Comparison of ENCODE assay signal across 13 cellular contexts in the genomic region with DNA sequence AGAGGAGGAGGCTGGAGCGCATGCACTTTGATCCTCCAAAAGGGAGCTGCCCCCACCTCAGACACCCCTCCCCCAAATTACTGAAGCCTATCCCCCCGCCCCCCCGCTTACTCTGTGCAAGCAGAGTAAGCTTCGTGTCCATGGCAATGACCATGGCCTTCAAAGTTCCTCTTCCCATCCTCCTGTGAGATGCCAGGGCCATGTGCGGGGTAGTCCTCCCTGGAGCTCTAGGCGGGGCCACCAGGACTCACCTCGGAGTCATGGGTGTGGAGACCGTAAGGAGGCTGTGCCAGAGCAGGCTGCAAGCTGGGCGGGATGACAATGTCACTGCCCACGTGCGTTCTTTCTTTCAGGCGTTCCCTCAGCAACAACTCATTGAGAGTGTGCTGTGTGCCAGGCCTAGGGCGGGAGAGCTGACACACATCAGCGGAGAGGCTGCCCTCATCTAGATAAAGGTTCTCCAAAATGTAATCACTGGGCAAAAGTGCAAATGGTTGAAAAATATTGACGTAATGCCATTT.
A peak's percentile ranks its signal among the peaks of the same experiment; 100 is the strongest.
DNase-seq lines count a peak whose midpoint lies in the region; ATAC-seq and TF ChIP-seq lines count a peak whose summit lies in the region.
"Had no signal": no experiment of that assay in that cellular context is flagged by ENCODE, and none has a peak within 500 bp of the region (broad histone marks: within the 10 kb centered on the region; RNA-seq: fewer than 3 reads in every experiment).

No MANE protein-coding gene starts in this region.

- no peak overlapping the region for H3K4me3 Mint-ChIP-seq in immature natural killer cell

- H3K36me3 ChIP-seq in body of pancreas (replicated peaks in 1 of 2; ENCODE audit: insufficient read depth in 1 of 2, low read depth in 2 of 2) (no peaks in the 10 kb centered on the region), stomach (no peaks in the 10 kb centered on the region)
- H3K36me3 ChIP-seq: cardiac muscle cell had no signal

- H3K27me3 ChIP-seq in body of pancreas (no peaks in the 10 kb centered on the region), stomach (no peaks in the 10 kb centered on the region)
- H3K27me3 ChIP-seq: cardiac muscle cell, testis had no signal

- in situ Hi-C loops in GM13976 (cut with MboI; ENCODE audit: low sequenced_read_pairs, unreplicated experiment) = loop anchor here (25.0 kb wide), 1 partner anchor 331 kb away; no protein-coding TSS in a partner anchor

- TF ChIP-seq EP300 in stomach (IDR thresholded peaks at IDR 0.05) = no peak

- H3K27ac ChIP-seq in body of pancreas (no peak overlapping the region), stomach (peak overlapping the region in 4 of 5 donors; percentile 76 to 92 (median 82))
- H3K27ac ChIP-seq: cardiac muscle cell, testis had no signal

- H3K4me1 ChIP-seq in body of pancreas (peaks cover 15% of the 10 kb centered on the region), stomach (peaks cover 3 to 37% (median 14%) of the 10 kb centered on the region in 4 donors)
- H3K4me1 ChIP-seq: testis had no signal

- no peaks in the 10 kb centered on the region for H3K9me3 Mint-ChIP-seq in immature natural killer cell

- DNase-seq in NCI-H1092 (lab: John Stamatoyannopoulos, UW) (peak; percentile 11), body of pancreas (peak; percentile 24 to 44 (median 36)), left lobe of liver (ENCODE audit: low spot score) (peak; percentile 82), stomach (peak; percentile 52), GM13976 (ENCODE audit: low spot score) (no peak), immature natural killer cell (no peak), OCI-M2 (lab: John Stamatoyannopoulos, UW; ENCODE audit: unreplicated experiment) (no peak)
- DNase-seq: KG1, NCI-H187, T-helper 2 cell, testis had no signal

- H3K9me3 ChIP-seq in body of pancreas = no peaks in the 10 kb centered on the region
- H3K9me3 ChIP-seq in stomach = no peaks in the 10 kb centered on the region
- H3K9me3 ChIP-seq: testis had no signal

- ATAC-seq in body of pancreas = peak; percentile 16
- ATAC-seq in left lobe of liver = peak; percentile 62
- ATAC-seq in GM21423 (IDR thresholded peaks at IDR 0.05; ENCODE audit: unreplicated experiment) = no peak

- TF ChIP-seq CTCF in body of pancreas (IDR thresholded peaks at IDR 0.05) = no peak
- TF ChIP-seq CTCF in stomach (IDR thresholded peaks at IDR 0.05) = no peak
- TF ChIP-seq CTCF in GM13976 (IDR thresholded peaks at IDR 0.05; ENCODE audit: borderline replicate concordance, control extremely low read depth, extremely low read depth, insufficient read depth, missing control alignments) = no peak

- H3K27me3 Mint-ChIP-seq in immature natural killer cell (ENCODE audit: low read depth in 3 of 3) = peaks cover 0 to 8% (median 2%) of the 10 kb centered on the region in 3 donors

- TF ChIP-seq POLR2A in body of pancreas (IDR thresholded peaks at IDR 0.05) (no peak), stomach (IDR thresholded peaks at IDR 0.05) (no peak)

- H3K4me1 Mint-ChIP-seq in immature natural killer cell = no peaks in the 10 kb centered on the region

- intact Hi-C loops in body of pancreas (cut with DNase I) (no loop called here), stomach (cut with DNase I; ENCODE audit: low total_unique reads) (no loop called here)

- 65 to 67% methylated on average over 11 to 14 of the region's 15 CpGs for WGBS in body of pancreas, 2 donors
- WGBS in stomach, 5 donors = 57 to 68% (median 62%) methylated on average over 13 to 15 of the region's 15 CpGs

- H3K36me3 Mint-ChIP-seq in immature natural killer cell = no peaks in the 10 kb centered on the region

- H3K27ac Mint-ChIP-seq in immature natural killer cell = no peak overlapping the region

- H3K4me3 ChIP-seq in body of pancreas (no peak overlapping the region), stomach (no peak overlapping the region)
- H3K4me3 ChIP-seq: cardiac muscle cell, testis had no signal

Comparison
In these comparisons a context has a peak if more than half of its experiments do, and no peak if none do; other contexts are left out.
1. DNase-seq: peak in NCI-H1092 (single experiment), body of pancreas (4 of 4), left lobe of liver (single experiment) and stomach (single experiment); none in GM13976 (single experiment), immature natural killer cell (0 of 3) and OCI-M2 (single experiment).
2. H3K27ac ChIP-seq: peak in stomach (4 of 5); none in body of pancreas (0 of 4).